Comparison of ENCODE assay signal across 8 cellular contexts in the genomic region with DNA sequence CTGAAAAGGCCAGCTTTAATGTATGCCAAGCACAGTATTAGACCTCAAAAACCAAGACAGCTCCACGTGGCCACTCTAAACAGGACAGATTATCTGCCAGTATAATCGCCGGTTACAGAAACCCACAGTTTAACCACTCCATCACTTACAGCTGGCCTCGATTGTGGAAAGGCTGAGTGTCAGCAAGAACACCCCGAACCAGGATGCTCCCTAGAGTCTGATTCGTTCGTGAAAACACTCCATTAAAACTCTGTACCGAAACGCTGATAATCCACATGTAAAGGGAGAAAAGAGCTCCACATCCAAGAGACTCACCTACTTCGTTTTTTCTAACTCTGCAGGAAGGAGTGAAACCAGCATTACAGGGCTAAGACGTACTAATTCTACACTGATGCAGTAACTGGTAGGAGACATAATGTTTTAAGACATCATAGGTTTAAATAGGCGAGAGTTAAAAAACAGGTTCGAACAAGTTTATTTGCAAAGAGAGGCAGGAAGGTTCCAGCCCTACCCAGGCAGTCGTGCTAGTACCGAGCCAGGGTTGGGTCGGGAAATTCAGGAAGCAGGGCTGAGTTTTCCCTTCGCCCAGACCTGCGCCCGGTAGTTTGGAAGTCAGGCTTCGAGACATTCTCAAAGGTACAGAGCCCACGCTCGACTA. TPM values are rescaled to one million over a fixed set of nuclear protein-coding genes. Genes with fewer than 3 reads are reported as not detected.
DNase-seq lines count a peak whose midpoint lies in the region; ATAC-seq and TF ChIP-seq lines count a peak whose summit lies in the region.

No MANE protein-coding gene starts in this region.

- H3K4me1 Mint-ChIP-seq in CD4-positive, alpha-beta T cell (ENCODE audit: low read depth): peaks cover 70% of the 10 kb centered on the region
- peaks cover 29% of the 10 kb centered on the region for H3K4me1 Mint-ChIP-seq in activated B cell treated with CpG ODN at 0.5 μM for 24 hours
- peaks cover 47% of the 10 kb centered on the region for H3K4me1 Mint-ChIP-seq in nephron

- H3K4me3 Mint-ChIP-seq in CD4-positive, alpha-beta T cell: peak overlapping the region; percentile 90
- peak overlapping the region; percentile 83 for H3K4me3 Mint-ChIP-seq in activated B cell treated with CpG ODN at 0.5 μM for 24 hours
- peak overlapping the region; percentile 84 to 93 (median 92) for H3K4me3 Mint-ChIP-seq in nephron

- peak overlapping the region; percentile 73 for H3K4me3 ChIP-seq in fibroblast of mammary gland (ENCODE audit: control insufficient read depth, low read depth, low read length)

- H3K9me3 ChIP-seq in CD4-positive, alpha-beta T cell (ENCODE audit: control insufficient read depth, low read length): no peaks in the 10 kb centered on the region

- ATAC-seq in CD4-positive, alpha-beta T cell (ENCODE audit: poor library complexity): peak; percentile 18
- ATAC-seq in HG03066 (IDR thresholded peaks at IDR 0.05; ENCODE audit: low read depth, unreplicated experiment) (peak; percentile 0), activated B cell treated with CpG ODN at 0.5 μM for 24 hours (ENCODE audit: low read depth) (no peak), HG02763 (IDR thresholded peaks at IDR 0.05; ENCODE audit: unreplicated experiment) (no peak), HG03097 (IDR thresholded peaks at IDR 0.05; ENCODE audit: low FRiP score, unreplicated experiment) (no peak)

- POLR2A ChIA-PET in CD4-positive, alpha-beta T cell (lab: Charles Lee): interaction anchor here (0.6 to 7.5 kb wide), 30 partner anchors 10 to 172 kb away, joined by 3 to 120 read pairs (median 10); no protein-coding TSS in a partner anchor
- POLR2A ChIA-PET in activated B cell treated with CpG ODN at 0.5 μM for 24 hours (lab: Charles Lee): interaction anchor here (0.9 to 4.2 kb wide), 16 partner anchors 8 to 642 kb away, joined by 3 to 32 read pairs (median 8); a partner anchor contains a TSS

- CTCF ChIA-PET in CD4-positive, alpha-beta T cell (lab: Charles Lee): interaction anchor here (0.7 to 2.3 kb wide), 7 partner anchors 16 to 171 kb away, joined by 3 to 7 read pairs (median 4); no protein-coding TSS in a partner anchor
- CTCF ChIA-PET in activated B cell treated with CpG ODN at 0.5 μM for 24 hours (lab: Charles Lee): interaction anchor here (2.5 kb wide), 1 partner anchor 163 kb away, joined by 8 read pairs; no protein-coding TSS in a partner anchor

- peaks cover 46% of the 10 kb centered on the region for H3K36me3 Mint-ChIP-seq in CD4-positive, alpha-beta T cell (ENCODE audit: low read depth)
- H3K36me3 Mint-ChIP-seq in activated B cell treated with CpG ODN at 0.5 μM for 24 hours (ENCODE audit: low read depth): peaks cover 5% of the 10 kb centered on the region
- H3K36me3 Mint-ChIP-seq in nephron (ENCODE audit: low read depth): peaks cover 2% of the 10 kb centered on the region

- DNase-seq in CD4-positive, alpha-beta T cell: peak in 1 of 10 experiments; percentile 17
- DNase-seq in activated B cell treated with CpG ODN at 0.5 μM for 24 hours: no peak
- peak; percentile 31 for DNase-seq in fibroblast of mammary gland (ENCODE audit: low read depth)
- no peak for DNase-seq in A172 (ENCODE audit: low spot score)

- intact Hi-C loops in CD4-positive, alpha-beta T cell (cut with DNase I, micrococcal nuclease): loop anchor here (2.0 to 10.0 kb wide), 7 partner anchors 43 to 402 kb away; a partner anchor contains a TSS
- intact Hi-C loops in activated B cell treated with CpG ODN at 0.5 μM for 24 hours (cut with micrococcal nuclease): loop anchor here (1.0 to 10.0 kb wide), 11 partner anchors 8 to 1270 kb away; a partner anchor contains a TSS

- H3K27me3 Mint-ChIP-seq in CD4-positive, alpha-beta T cell: no peaks in the 10 kb centered on the region
- H3K27me3 Mint-ChIP-seq in activated B cell treated with CpG ODN at 0.5 μM for 24 hours: no peaks in the 10 kb centered on the region
- H3K27me3 Mint-ChIP-seq in nephron (ENCODE audit: low read depth): no peaks in the 10 kb centered on the region

- H3K27me3 ChIP-seq in CD4-positive, alpha-beta T cell (ENCODE audit: control insufficient read depth, insufficient read depth, low read length): no peaks in the 10 kb centered on the region

- H3K9me3 Mint-ChIP-seq in CD4-positive, alpha-beta T cell: no peaks in the 10 kb centered on the region
- peaks cover 3% of the 10 kb centered on the region for H3K9me3 Mint-ChIP-seq in activated B cell treated with CpG ODN at 0.5 μM for 24 hours
- no peaks in the 10 kb centered on the region for H3K9me3 Mint-ChIP-seq in nephron

- no peak for TF ChIP-seq CTCF in CD4-positive, alpha-beta T cell (IDR thresholded peaks at IDR 0.05)
- TF ChIP-seq CTCF in activated B cell treated with CpG ODN at 0.5 μM for 24 hours (IDR thresholded peaks at IDR 0.05): no peak
- no peak for TF ChIP-seq CTCF in fibroblast of mammary gland (conservative IDR thresholded peaks at IDR 0.05; ENCODE audit: control insufficient read depth, insufficient read depth, low read depth, low read length)
- TF ChIP-seq CTCF in nephron (IDR thresholded peaks at IDR 0.05; ENCODE audit: unreplicated experiment in 3 of 3): no peak

- peak overlapping the region; percentile 78 for H3K27ac ChIP-seq in CD4-positive, alpha-beta T cell (ENCODE audit: low read depth, low read length)

- H3K27ac Mint-ChIP-seq in CD4-positive, alpha-beta T cell: peak overlapping the region; percentile 92
- peak overlapping the region; percentile 43 for H3K27ac Mint-ChIP-seq in activated B cell treated with CpG ODN at 0.5 μM for 24 hours
- H3K27ac Mint-ChIP-seq in nephron: peak overlapping the region; percentile 75 to 85 (median 78)

RNA-seq across cellular contexts. Expression of a gene that starts 1.0 kb away (rescaled TPM):
- total RNA-seq in CD4-positive, alpha-beta T cell: 100 to 1,000 TPM; 115 to 123 TPM
- total RNA-seq in activated B cell treated with CpG ODN at 0.5 μM for 24 hours: 4.4 and 5.3 TPM in 2 replicates
- total RNA-seq in A172 (2014; rRNA removed; shearing (Covaris generic)): 9.2 TPM in 2 replicates

Comparison
In these comparisons a context has a peak if more than half of its experiments do, and no peak if none do; other contexts are left out.
1. ATAC-seq: peak in CD4-positive, alpha-beta T cell (single experiment) and HG03066 (single experiment); none in activated B cell treated with CpG ODN at 0.5 μM for 24 hours (single experiment), HG02763 (single experiment) and HG03097 (single experiment).
2. RNA of a gene that starts 1.0 kb away (total RNA-seq): 115 to 123 TPM in CD4-positive, alpha-beta T cell; 9.2 TPM in A172 and 4.4 to 5.3 TPM in activated B cell treated with CpG ODN at 0.5 μM for 24 hours; every median in the first group is over 10 times any median in the second.
3. Peak in every context shown above with its lines, with median percentiles within 50 percentile points of each other: H3K27ac Mint-ChIP-seq and H3K4me3 Mint-ChIP-seq.